8 cellular contexts compared by ENCODE assay signal in the genomic region with DNA sequence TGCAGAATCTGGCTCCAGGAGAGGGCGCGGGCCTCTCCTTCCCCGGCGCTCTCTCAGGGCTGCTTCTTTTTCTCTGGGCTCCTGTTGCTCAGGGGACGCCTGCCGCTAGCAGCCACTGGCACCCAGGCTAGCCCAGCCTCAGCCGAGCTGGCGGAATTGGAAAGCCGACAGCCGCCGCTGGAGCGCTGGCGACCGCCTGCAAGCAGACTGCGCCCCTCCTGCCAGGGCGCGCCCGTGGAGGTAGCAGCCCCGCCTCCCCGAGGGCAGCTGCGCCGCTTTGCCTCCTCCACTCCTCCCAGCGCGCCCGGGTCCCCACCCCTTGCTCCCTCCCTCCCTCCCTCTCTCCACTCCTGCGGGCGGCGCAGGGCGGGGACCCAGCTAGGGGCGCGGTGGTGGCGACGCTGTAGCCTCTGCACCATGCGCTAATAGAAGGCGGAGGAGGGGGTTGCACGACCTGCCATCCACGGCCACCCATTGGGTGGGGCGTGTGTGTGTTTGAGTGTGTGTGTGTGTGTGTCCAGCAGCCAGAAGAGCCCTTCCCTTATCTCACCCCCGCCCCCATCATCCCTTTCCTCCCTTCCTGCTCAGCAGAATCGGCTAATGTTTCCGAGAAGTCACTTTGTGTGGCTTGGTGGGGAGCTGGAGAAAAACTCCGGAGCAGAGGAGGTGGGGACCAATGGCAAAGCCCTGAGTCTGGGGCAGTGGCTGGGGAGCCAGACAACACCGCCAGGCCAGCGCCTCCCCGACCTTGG. TPM values are rescaled to one million over a fixed set of nuclear protein-coding genes. Genes with fewer than 3 reads are reported as not detected.
DNase-seq lines count a peak whose midpoint lies in the region; ATAC-seq and TF ChIP-seq lines count a peak whose summit lies in the region.

A gene (minus strand): TSS at position 209 of the 752 bp plus-strand sequence. CDS start 64,188 bp downstream, outside the sequence.

- intact Hi-C loops in activated naive CD4-positive, alpha-beta T cell treated with anti-CD3 and anti-CD28 coated beads for 36 hours (cut with micrococcal nuclease) = no loop called here

- no peaks in the 10 kb centered on the region for H3K9me3 ChIP-seq in neural cell (ENCODE audit: low read length)

- ATAC-seq in HG03045 (IDR thresholded peaks at IDR 0.05; ENCODE audit: unreplicated experiment) = peak; percentile 53
- peak; percentile 32 for ATAC-seq in activated T-helper 17 cell treated with anti-CD3 and anti-CD28 coated beads, Interleukin-2, amount 50 U/mL, for 72 hours (replicated peaks)

- no peaks in the 10 kb centered on the region for H3K36me3 ChIP-seq in neural cell (ENCODE audit: insufficient read depth, low read length)

- H3K79me2 ChIP-seq in neural cell (replicated peaks; ENCODE audit: insufficient read depth, low read length) = no peaks in the 10 kb centered on the region

- peak within 1 kb of the TSS; percentile 59 for H3K9ac ChIP-seq in neural cell (ENCODE audit: low read length)

- peak within 1 kb of the TSS; percentile 30 for H2AFZ ChIP-seq in neural cell (ENCODE audit: low read depth, low read length)

- TF ChIP-seq RAD21 in neural cell (conservative IDR thresholded peaks at IDR 0.05) = no peak

- CTCF ChIA-PET in activated naive CD4-positive, alpha-beta T cell treated with anti-CD3 and anti-CD28 coated beads for 36 hours (lab: Charles Lee) = no interaction called here

- H4K20me1 ChIP-seq in neural cell (ENCODE audit: insufficient read depth) = no peaks in the 10 kb centered on the region

- H3K27ac Mint-ChIP-seq in activated naive CD4-positive, alpha-beta T cell treated with anti-CD3 and anti-CD28 coated beads for 36 hours = no peak within 1 kb of the TSS
- H3K27ac Mint-ChIP-seq in activated T-helper 17 cell treated with anti-CD3 and anti-CD28 coated beads, Interleukin-2, amount 50 U/mL, for 72 hours = no peak within 1 kb of the TSS

- TF ChIP-seq CTCF in neural cell (IDR thresholded peaks at IDR 0.05; ENCODE audit: poor library complexity, severe bottlenecking) = peak; percentile 58

- peak within 1 kb of the TSS; percentile 93 for H3K4me2 ChIP-seq in neural cell (ENCODE audit: low read length)

- H3K27me3 Mint-ChIP-seq in activated naive CD4-positive, alpha-beta T cell treated with anti-CD3 and anti-CD28 coated beads for 36 hours (ENCODE audit: low read depth) = peaks cover 32% of the 10 kb centered on the region
- peaks cover 23% of the 10 kb centered on the region for H3K27me3 Mint-ChIP-seq in activated T-helper 17 cell treated with anti-CD3 and anti-CD28 coated beads, Interleukin-2, amount 50 U/mL, for 72 hours

- H3F3A ChIP-seq in neural cell (ENCODE audit: insufficient read depth, low read length, poor library complexity, severe bottlenecking) = peaks cover 3% of the 10 kb centered on the region

- no peaks in the 10 kb centered on the region for H3K36me3 Mint-ChIP-seq in activated naive CD4-positive, alpha-beta T cell treated with anti-CD3 and anti-CD28 coated beads for 36 hours (ENCODE audit: low read depth)
- H3K36me3 Mint-ChIP-seq in activated T-helper 17 cell treated with anti-CD3 and anti-CD28 coated beads, Interleukin-2, amount 50 U/mL, for 72 hours (ENCODE audit: low read depth) = no peaks in the 10 kb centered on the region

- DNase-seq in activated naive CD4-positive, alpha-beta T cell treated with anti-CD3 and anti-CD28 coated beads for 36 hours = peak; percentile 13
- no peak for DNase-seq in activated naive CD4-positive, alpha-beta T cell treated with anti-CD3 and anti-CD28 coated beads, Interleukin-2, amount 50 U/mL, for 16 hours
- DNase-seq in NCI-H345 treated with DMSO at 0.1 percent for 48 hours (lab: John Stamatoyannopoulos, UW; ENCODE audit: unreplicated experiment) (peak; percentile 87), glomerular visceral epithelial cell (ENCODE audit: extremely low spot score) (peak; percentile 86), GF-D8 (lab: John Stamatoyannopoulos, UW) (no peak)

- peaks cover 8% of the 10 kb centered on the region for H3K27me3 ChIP-seq in neural cell (ENCODE audit: insufficient read depth, low read depth, low read length)

- H3K9me2 ChIP-seq in neural cell (ENCODE audit: insufficient read depth, low read length) = no peaks in the 10 kb centered on the region

- H3K27ac ChIP-seq in neural cell (ENCODE audit: low read length) = peak within 1 kb of the TSS; percentile 48

- peak within 1 kb of the TSS; percentile 60 for H3K4me3 Mint-ChIP-seq in activated naive CD4-positive, alpha-beta T cell treated with anti-CD3 and anti-CD28 coated beads for 36 hours
- H3K4me3 Mint-ChIP-seq in activated T-helper 17 cell treated with anti-CD3 and anti-CD28 coated beads, Interleukin-2, amount 50 U/mL, for 72 hours = peak within 1 kb of the TSS; percentile 57

- H3K9me3 Mint-ChIP-seq in activated naive CD4-positive, alpha-beta T cell treated with anti-CD3 and anti-CD28 coated beads for 36 hours = no peaks in the 10 kb centered on the region
- no peaks in the 10 kb centered on the region for H3K9me3 Mint-ChIP-seq in activated T-helper 17 cell treated with anti-CD3 and anti-CD28 coated beads, Interleukin-2, amount 50 U/mL, for 72 hours

- TF ChIP-seq EP300 in neural cell (conservative IDR thresholded peaks at IDR 0.05; ENCODE audit: poor library complexity, severe bottlenecking) = no peak

- peak within 1 kb of the TSS; percentile 82 for H3K4me3 ChIP-seq in neural cell (ENCODE audit: low read length)

- peaks cover 9% of the 10 kb centered on the region for H3K4me1 Mint-ChIP-seq in activated naive CD4-positive, alpha-beta T cell treated with anti-CD3 and anti-CD28 coated beads for 36 hours (ENCODE audit: low read depth)
- no peaks in the 10 kb centered on the region for H3K4me1 Mint-ChIP-seq in activated T-helper 17 cell treated with anti-CD3 and anti-CD28 coated beads, Interleukin-2, amount 50 U/mL, for 72 hours

TF ChIP-seq in neural cell, 6 proteins besides CTCF, POLR2A, EP300 and RAD21:
- TF ChIP-seq, protein P1, sequence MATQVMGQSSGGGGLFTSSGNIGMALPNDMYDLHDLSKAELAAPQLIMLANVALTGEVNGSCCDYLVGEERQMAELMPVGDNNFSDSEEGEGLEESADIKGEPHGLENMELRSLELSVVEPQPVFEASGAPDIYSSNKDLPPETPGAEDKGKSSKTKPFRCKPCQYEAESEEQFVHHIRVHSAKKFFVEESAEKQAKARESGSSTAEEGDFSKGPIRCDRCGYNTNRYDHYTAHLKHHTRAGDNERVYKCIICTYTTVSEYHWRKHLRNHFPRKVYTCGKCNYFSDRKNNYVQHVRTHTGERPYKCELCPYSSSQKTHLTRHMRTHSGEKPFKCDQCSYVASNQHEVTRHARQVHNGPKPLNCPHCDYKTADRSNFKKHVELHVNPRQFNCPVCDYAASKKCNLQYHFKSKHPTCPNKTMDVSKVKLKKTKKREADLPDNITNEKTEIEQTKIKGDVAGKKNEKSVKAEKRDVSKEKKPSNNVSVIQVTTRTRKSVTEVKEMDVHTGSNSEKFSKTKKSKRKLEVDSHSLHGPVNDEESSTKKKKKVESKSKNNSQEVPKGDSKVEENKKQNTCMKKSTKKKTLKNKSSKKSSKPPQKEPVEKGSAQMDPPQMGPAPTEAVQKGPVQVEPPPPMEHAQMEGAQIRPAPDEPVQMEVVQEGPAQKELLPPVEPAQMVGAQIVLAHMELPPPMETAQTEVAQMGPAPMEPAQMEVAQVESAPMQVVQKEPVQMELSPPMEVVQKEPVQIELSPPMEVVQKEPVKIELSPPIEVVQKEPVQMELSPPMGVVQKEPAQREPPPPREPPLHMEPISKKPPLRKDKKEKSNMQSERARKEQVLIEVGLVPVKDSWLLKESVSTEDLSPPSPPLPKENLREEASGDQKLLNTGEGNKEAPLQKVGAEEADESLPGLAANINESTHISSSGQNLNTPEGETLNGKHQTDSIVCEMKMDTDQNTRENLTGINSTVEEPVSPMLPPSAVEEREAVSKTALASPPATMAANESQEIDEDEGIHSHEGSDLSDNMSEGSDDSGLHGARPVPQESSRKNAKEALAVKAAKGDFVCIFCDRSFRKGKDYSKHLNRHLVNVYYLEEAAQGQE (IDR thresholded peaks at IDR 0.05; ENCODE audit: borderline replicate concordance) = no peak
- TF ChIP-seq EZH2 (IDR thresholded peaks at IDR 0.05; ENCODE audit: borderline replicate concordance, insufficient read depth, low read length, poor library complexity, severe bottlenecking) = no peak
- peak; percentile 38 for TF ChIP-seq SMC3 (conservative IDR thresholded peaks at IDR 0.05; ENCODE audit: poor library complexity)
- peak; percentile 10 for TF ChIP-seq MXI1 (conservative IDR thresholded peaks at IDR 0.05; ENCODE audit: poor library complexity, severe bottlenecking)
- no peak for TF ChIP-seq TAF1 (IDR thresholded peaks at IDR 0.05; ENCODE audit: low read depth)
- TF ChIP-seq POLR2AphosphoS5 (IDR thresholded peaks at IDR 0.05) = peak; percentile 33
TF ChIP-seq in neural cell: peak in this region for 3.

RNA-seq across cellular contexts. Expression of the gene that starts here (rescaled TPM):
- not detected for total RNA-seq in activated naive CD4-positive, alpha-beta T cell treated with anti-CD3 and anti-CD28 coated beads for 36 hours
- not detected for total RNA-seq in activated T-helper 17 cell treated with anti-CD3 and anti-CD28 coated beads, Interleukin-2, amount 50 U/mL, for 72 hours
- 8.3 and 10.4 TPM in 2 replicates for polyA plus RNA-seq in neural cell
- 32.9 and 40.5 TPM in 2 replicates for polyA minus RNA-seq in neural cell

Comparison
In these comparisons a context has a peak if more than half of its experiments do, and no peak if none do; other contexts are left out.
1. Peak in DNase-seq in activated naive CD4-positive, alpha-beta T cell treated with anti-CD3 and anti-CD28 coated beads for 36 hours; RNA of the gene not detected or under 1 TPM.
2. Peak in ATAC-seq in activated T-helper 17 cell treated with anti-CD3 and anti-CD28 coated beads, Interleukin-2, amount 50 U/mL, for 72 hours; RNA of the gene not detected or under 1 TPM.
3. DNase-seq: peak in NCI-H345 treated with DMSO at 0.1 percent for 48 hours (single experiment) and glomerular visceral epithelial cell (single experiment); none in activated naive CD4-positive, alpha-beta T cell treated with anti-CD3 and anti-CD28 coated beads, Interleukin-2, amount 50 U/mL, for 16 hours (single experiment) and GF-D8 (single experiment).